ENCODE assay signal across 1 cellular context in the genomic region with DNA sequence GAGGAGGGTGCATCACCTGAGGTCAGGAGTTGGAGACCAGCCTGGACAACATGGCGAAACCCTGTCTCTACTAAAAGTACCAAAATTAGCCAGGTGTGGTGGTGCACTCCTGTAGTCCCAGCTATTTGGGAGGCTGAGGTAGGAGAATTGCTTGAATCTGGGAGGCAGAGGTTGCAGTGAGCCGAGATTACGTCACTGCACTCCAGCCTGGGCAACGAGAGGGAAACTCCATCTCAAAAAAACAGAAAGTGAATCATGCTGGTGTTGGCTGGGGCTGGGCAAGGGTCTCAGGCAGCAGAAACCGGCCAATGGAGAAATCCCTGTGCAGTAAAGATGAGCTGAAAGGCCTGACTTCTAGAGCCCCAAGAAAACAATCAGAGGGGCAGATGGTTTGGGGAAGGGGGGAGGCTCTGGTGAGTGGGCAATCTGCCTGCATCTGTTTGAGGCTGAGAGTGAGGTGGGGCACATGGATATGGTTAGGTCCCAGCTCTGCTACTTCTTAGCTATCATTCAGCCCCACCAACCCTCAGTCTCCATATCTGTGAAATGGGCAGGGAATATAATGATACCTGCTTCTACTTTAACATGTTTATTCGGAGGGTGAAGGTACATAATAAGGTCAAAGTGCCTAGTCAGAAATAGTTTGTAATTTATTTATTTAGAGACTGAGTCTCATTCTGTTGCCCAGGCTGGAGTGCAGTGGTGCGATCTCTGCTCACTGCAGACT.
A peak's percentile ranks its signal among the peaks of the same experiment; 100 is the strongest.
TF ChIP-seq lines count a peak whose summit lies in the region.

No MANE protein-coding gene starts in this region.

TF ChIP-seq in H1, 55 proteins besides CTCF, POLR2A, EP300 and RAD21:
- TF ChIP-seq KDM1A (IDR thresholded peaks at IDR 0.05; ENCODE audit: borderline replicate concordance, low read length) = peak; percentile 77
- TF ChIP-seq JUND (IDR thresholded peaks at IDR 0.05; ENCODE audit: low read length) = no peak
